Comparison of ENCODE assay signal across 8 cellular contexts in the genomic region with DNA sequence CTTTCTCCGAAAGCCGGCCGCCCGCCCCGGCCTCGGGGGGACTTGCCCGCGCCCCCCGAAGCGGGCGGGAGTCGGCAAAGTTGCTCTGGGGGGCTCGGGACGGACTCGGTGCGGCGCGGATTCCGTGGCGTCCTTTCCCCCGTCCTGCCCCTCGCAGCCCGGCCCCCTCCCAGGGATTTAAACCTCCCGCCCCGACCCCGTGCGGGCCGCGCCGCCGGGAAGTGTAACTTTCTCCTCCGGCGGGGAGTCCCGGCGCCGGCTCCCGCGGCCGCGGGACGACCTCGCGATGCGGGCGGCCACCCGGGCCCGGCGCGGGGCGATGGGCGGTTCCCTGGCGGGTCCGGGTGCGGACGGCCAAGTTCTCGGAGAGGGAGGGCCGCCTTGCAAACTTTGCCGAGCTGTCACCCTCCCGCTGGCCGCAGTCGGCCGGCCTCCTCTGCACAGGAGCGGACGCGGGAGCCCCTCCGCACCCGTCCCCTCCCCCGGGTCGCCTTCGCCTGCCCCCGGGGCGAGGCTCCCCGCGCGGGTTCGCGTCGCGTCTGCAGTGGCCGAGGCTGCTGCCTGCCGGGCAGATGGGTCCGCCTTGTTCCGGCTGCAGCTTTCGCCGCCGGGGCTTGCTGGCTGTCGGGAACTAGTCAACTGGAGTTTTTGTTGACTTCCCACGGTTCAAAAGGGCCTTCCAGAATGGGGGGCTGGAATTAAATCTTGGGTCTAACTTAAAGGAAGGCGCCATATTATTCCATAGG. TPM values are rescaled to one million over a fixed set of nuclear protein-coding genes. Genes with fewer than 3 reads are reported as not detected.
A peak's percentile ranks its signal among the peaks of the same experiment; 100 is the strongest.
DNase-seq lines count a peak whose midpoint lies in the region; ATAC-seq and TF ChIP-seq lines count a peak whose summit lies in the region.

No MANE protein-coding gene starts in this region.

- DNase-seq in Daoy (ENCODE audit: low read depth) (peak; percentile 39), activated T-helper 1 cell treated with Interleukin-2 at 50 U/mL for 16 hours (ENCODE audit: low read depth) (peak; percentile 10), foreskin keratinocyte (peak in 1 of 2 donors; percentile 17), neural progenitor cell (ENCODE audit: low spot score) (peak; percentile 67), aorta (peak; percentile 70 to 86), globus pallidus (ENCODE audit: low spot score) (no peak)

- H3K9me3 Mint-ChIP-seq in neural progenitor cell, result no peaks in the 10 kb centered on the region

- 0 to 1% methylated on average over 49 to 89 of the region's 89 CpGs for WGBS in aorta, 2 donors

- H3K9me2 ChIP-seq in Loucy (replicated peaks; ENCODE audit: low read depth, low read length), result no peaks in the 10 kb centered on the region

- peak overlapping the region; percentile 79 for H3K4me3 ChIP-seq in Loucy (ENCODE audit: low read length, poor library complexity, severe bottlenecking)
- peak overlapping the region; percentile 92 for H3K4me3 ChIP-seq in neural progenitor cell
- peak overlapping the region; percentile 93 to 99 for H3K4me3 ChIP-seq in aorta (ENCODE audit: low read length in 2 of 2)

- H3K27ac Mint-ChIP-seq in neural progenitor cell, result peak overlapping the region; percentile 86

- H3K9ac ChIP-seq in Loucy (ENCODE audit: low read depth, low read length, poor library complexity, severe bottlenecking) (peak overlapping the region; percentile 91), neural progenitor cell (peak overlapping the region; percentile 44)

- H4K20me1 ChIP-seq in Loucy (ENCODE audit: insufficient read depth, low read length, poor library complexity, severe bottlenecking), result peaks cover 49% of the 10 kb centered on the region
- H4K20me1 ChIP-seq in neural progenitor cell (ENCODE audit: low read depth), result peaks cover 46% of the 10 kb centered on the region

- H2AFZ ChIP-seq in Loucy (ENCODE audit: low read length) (peak overlapping the region; percentile 53; the same call in 1 of the 2 replicates), neural progenitor cell (replicated peaks) (no peak overlapping the region)

- TF ChIP-seq CTCF in Loucy (conservative IDR thresholded peaks at IDR 0.05; ENCODE audit: low read length) (no peak), foreskin keratinocyte (conservative IDR thresholded peaks at IDR 0.05) (no peak), neural progenitor cell (IDR thresholded peaks at IDR 0.05) (no peak)

- H3K27me3 Mint-ChIP-seq in neural progenitor cell (ENCODE audit: insufficient read depth, low read depth), result peaks cover 3% of the 10 kb centered on the region

- intact Hi-C loops in aorta (cut with DNase I), result loop anchor here (5.0 kb wide), 3 partner anchors 41 to 976 kb away; a partner anchor contains a TSS

- ATAC-seq in foreskin keratinocyte (no peak), aorta (ENCODE audit: low FRiP score) (no peak), GM18861 (IDR thresholded peaks at IDR 0.05; ENCODE audit: unreplicated experiment) (no peak)

- H3K4me2 ChIP-seq in Loucy (ENCODE audit: low read depth, low read length, poor library complexity, severe bottlenecking) (peak overlapping the region; percentile 84), neural progenitor cell (peak overlapping the region; percentile 79)

- H3K36me3 ChIP-seq in Loucy (ENCODE audit: insufficient read depth, low read length) (no peaks in the 10 kb centered on the region), neural progenitor cell (no peaks in the 10 kb centered on the region), aorta (ENCODE audit: control insufficient read depth in 1 of 2, insufficient read depth in 2 of 2, low read length in 1 of 2) (no peaks in the 10 kb centered on the region)

- H3K4me1 ChIP-seq in Loucy (ENCODE audit: insufficient read depth, low read length, poor library complexity, severe bottlenecking) (peaks cover 43% of the 10 kb centered on the region), foreskin keratinocyte (peaks cover 13% of the 10 kb centered on the region), neural progenitor cell (peaks cover 40% of the 10 kb centered on the region), aorta (ENCODE audit: control insufficient read depth in 1 of 2, insufficient read depth in 2 of 2, low read length in 2 of 2) (no peaks in the 10 kb centered on the region)

- peak overlapping the region; percentile 56 for H3K27ac ChIP-seq in foreskin keratinocyte
- no peak overlapping the region for H3K27ac ChIP-seq in neural progenitor cell
- H3K27ac ChIP-seq in aorta (ENCODE audit: low read depth in 1 of 2, low read length in 2 of 2), result peak overlapping the region in 1 of 2 donors; percentile 38

- peaks cover 5% of the 10 kb centered on the region for H3K36me3 Mint-ChIP-seq in neural progenitor cell

- no peaks in the 10 kb centered on the region for H3K27me3 ChIP-seq in Loucy (ENCODE audit: insufficient read depth, low read length, poor library complexity, severe bottlenecking)
- peaks cover 11% of the 10 kb centered on the region for H3K27me3 ChIP-seq in foreskin keratinocyte
- H3K27me3 ChIP-seq in neural progenitor cell, result peaks cover 7% of the 10 kb centered on the region
- H3K27me3 ChIP-seq in aorta (ENCODE audit: control insufficient read depth in 1 of 2, insufficient read depth in 2 of 2, low read length in 1 of 2), result no peaks in the 10 kb centered on the region

- H3F3A ChIP-seq in Loucy (ENCODE audit: low read depth) (peaks cover 7% of the 10 kb centered on the region; the same call in 1 of the 2 replicates), neural progenitor cell (ENCODE audit: low read depth) (peaks cover 67% of the 10 kb centered on the region)

- peaks cover 58% of the 10 kb centered on the region for H3K79me2 ChIP-seq in Loucy (ENCODE audit: insufficient read depth, low read length)
- H3K79me2 ChIP-seq in neural progenitor cell (ENCODE audit: low read depth), result peaks cover 52% of the 10 kb centered on the region

- peak overlapping the region; percentile 98 for H3K4me3 Mint-ChIP-seq in neural progenitor cell

- H3K9me3 ChIP-seq in Loucy (ENCODE audit: insufficient read depth, low read depth, low read length) (no peaks in the 10 kb centered on the region), neural progenitor cell (ENCODE audit: low read depth) (no peaks in the 10 kb centered on the region), aorta (ENCODE audit: control insufficient read depth, low read length) (no peaks in the 10 kb centered on the region)

- peaks cover 54% of the 10 kb centered on the region for H3K4me1 Mint-ChIP-seq in neural progenitor cell

RNA-seq across cellular contexts. Expression of a gene that starts 0.8 kb away (rescaled TPM):
- 30.6 and 51.9 TPM in 2 replicates for total RNA-seq in Daoy (2014; rRNA removed; shearing (Covaris generic))
- 19.5 and 22.7 TPM in 2 replicates for total RNA-seq in foreskin keratinocyte
- polyA plus RNA-seq in foreskin keratinocyte, result 9.5 and 9.7 TPM in 2 replicates
- 71.7 and 99.5 TPM in 2 replicates for total RNA-seq in neural progenitor cell (ENCODE audit: low replicate concordance)
- total RNA-seq in aorta, result 10 to 100 TPM; 21.6 to 44.7 TPM
- polyA plus RNA-seq in aorta, result 10 to 100 TPM; 10.3 to 16.0 TPM

RNA-seq across cellular contexts. Expression of a gene that starts 40.9 kb away (rescaled TPM):
- 147 and 173 TPM in 2 replicates for total RNA-seq in Daoy (2014; rRNA removed; shearing (Covaris generic))
- total RNA-seq in foreskin keratinocyte (94.0 and 95.6 TPM in 2 replicates), neural progenitor cell (ENCODE audit: low replicate concordance) (53.9 and 56.6 TPM in 2 replicates), aorta (10 to 100 TPM; 55.6 to 58.4 TPM)
- polyA plus RNA-seq in foreskin keratinocyte (116 and 122 TPM in 2 replicates), aorta (10 to 100 TPM; 32.2 to 56.5 TPM)
